In genomic region chr17:51224615-51225262, GRCh38 we compare ENCODE assay signal across 19 cellular contexts. TPM values are rescaled to one million over a fixed set of nuclear protein-coding genes. Genes with fewer than 3 reads are reported as not detected.
DNase-seq lines count a peak whose midpoint lies in the region; ATAC-seq, FAIRE-seq and TF ChIP-seq lines count a peak whose summit lies in the region.
"Had no signal": no experiment of that assay in that cellular context is flagged by ENCODE, and none has a peak within 500 bp of the region (broad histone marks: within the 10 kb centered on the region; RNA-seq: fewer than 3 reads in every experiment).

No MANE protein-coding gene starts in this region.

- no peak overlapping the region for H3K4me3 Mint-ChIP-seq in activated T-cell treated with anti-CD3 and anti-CD28 coated beads, Interleukin-2, amount 50 U/mL, for 72 hours
- H3K4me3 Mint-ChIP-seq: activated CD4-positive, alpha-beta T cell treated with anti-CD3 and anti-CD28 coated beads for 36 hours; activated naive CD4-positive, alpha-beta T cell treated with anti-CD3 and anti-CD28 coated beads for 36 hours had no signal

- peaks cover 2 to 8% of the 10 kb centered on the region in 2 donors for H3K36me3 Mint-ChIP-seq in activated T-cell treated with anti-CD3 and anti-CD28 coated beads, Interleukin-2, amount 50 U/mL, for 72 hours (ENCODE audit: insufficient read depth in 2 of 2)

- ATAC-seq in activated T-cell treated with anti-CD3 and anti-CD28 coated beads, Interleukin-2, amount 50 U/mL, for 72 hours (replicated peaks in 1 of 2) = no peak
- ATAC-seq in RWPE2 (ENCODE audit: low read depth) (no peak), pancreas (peak in 3 of 4 donors; percentile 32 to 56 (median 45)), GM18909 (IDR thresholded peaks at IDR 0.05; ENCODE audit: poor library complexity, unreplicated experiment) (no peak)
- ATAC-seq: activated CD4-positive, alpha-beta T cell treated with anti-CD3 and anti-CD28 coated beads for 36 hours had no signal

- TF ChIP-seq CTCF in RWPE2 (IDR thresholded peaks at IDR 0.05; ENCODE audit: poor library complexity, severe bottlenecking) (no peak), pancreas (IDR thresholded peaks at IDR 0.05) (no peak)

- H3K27ac ChIP-seq in RWPE2 (ENCODE audit: poor library complexity, severe bottlenecking) (peak overlapping the region; percentile 14), pancreas (peak overlapping the region in 1 of 4 donors; percentile 5)
- H3K27ac ChIP-seq: colonic mucosa, neutrophil had no signal

- H3K9me3 ChIP-seq in RWPE2 (ENCODE audit: severe bottlenecking) = no peaks in the 10 kb centered on the region
- no peaks in the 10 kb centered on the region for H3K9me3 ChIP-seq in pancreas
- H3K9me3 ChIP-seq: colonic mucosa, neutrophil, uterus had no signal

- H3K9me3 Mint-ChIP-seq in activated T-cell treated with anti-CD3 and anti-CD28 coated beads, Interleukin-2, amount 50 U/mL, for 72 hours = no peaks in the 10 kb centered on the region
- H3K9me3 Mint-ChIP-seq: activated naive CD4-positive, alpha-beta T cell treated with anti-CD3 and anti-CD28 coated beads for 36 hours had no signal

- H3K4me1 ChIP-seq in RWPE2 (ENCODE audit: insufficient read depth, poor library complexity, severe bottlenecking) = peaks cover 19% of the 10 kb centered on the region
- H3K4me1 ChIP-seq in pancreas = peaks cover 0 to 15% (median 13%) of the 10 kb centered on the region in 3 donors
- H3K4me1 ChIP-seq: colonic mucosa, uterus had no signal

- H3K27me3 ChIP-seq in RWPE2 (ENCODE audit: insufficient read depth, poor library complexity, severe bottlenecking) (no peaks in the 10 kb centered on the region), pancreas (no peaks in the 10 kb centered on the region)
- H3K27me3 ChIP-seq: colonic mucosa, neutrophil, uterus had no signal

- H3K4me3 ChIP-seq in RWPE2 (ENCODE audit: severe bottlenecking) (no peak overlapping the region), pancreas (no peak overlapping the region)
- H3K4me3 ChIP-seq: colonic mucosa, uterus had no signal

- FAIRE-seq in pancreas (lab: Jason Lieb, UNC) (no peak), frontal cortex (lab: Jason Lieb, UNC) (no peak)

- intact Hi-C loops in pancreas (cut with DNase I) = no loop called here

- H3K4me1 Mint-ChIP-seq in activated T-cell treated with anti-CD3 and anti-CD28 coated beads, Interleukin-2, amount 50 U/mL, for 72 hours (ENCODE audit: low read depth) = peaks cover 16% of the 10 kb centered on the region

- H3K27ac Mint-ChIP-seq in activated T-cell treated with anti-CD3 and anti-CD28 coated beads, Interleukin-2, amount 50 U/mL, for 72 hours = peak overlapping the region; percentile 48
- H3K27ac Mint-ChIP-seq: activated CD4-positive, alpha-beta T cell treated with anti-CD3 and anti-CD28 coated beads for 36 hours; activated naive CD4-positive, alpha-beta T cell treated with anti-CD3 and anti-CD28 coated beads for 36 hours had no signal

- peaks cover 40% of the 10 kb centered on the region for H3K36me3 ChIP-seq in RWPE2 (ENCODE audit: low read depth)
- no peaks in the 10 kb centered on the region for H3K36me3 ChIP-seq in pancreas
- H3K36me3 ChIP-seq: colonic mucosa, uterus had no signal

- no peak for DNase-seq in activated T-cell treated with anti-CD3 and anti-CD28 coated beads, Interleukin-2, amount 50 U/mL, for 72 hours
- DNase-seq in activated T-cell treated with anti-CD3 and anti-CD28 coated beads for 4 hours (no peak), RWPE2 (ENCODE audit: low spot score) (no peak), dermis blood vessel endothelial cell (peak; percentile 40), pancreas (no peak), Ammon's horn (ENCODE audit: low spot score) (no peak), frontal cortex (ENCODE audit: low spot score in 2 of 2) (no peak)
- DNase-seq: activated CD4-positive, alpha-beta T cell treated with anti-CD3 and anti-CD28 coated beads for 36 hours; activated naive CD4-positive, alpha-beta T cell treated with anti-CD3 and anti-CD28 coated beads for 36 hours; colonic mucosa; DMS79; H7; islet precursor cell; NCI-H1105 treated with DMSO at 0.1 percent for 48 hours; NCI-H510A treated with DMSO at 0.1 percent for 48 hours; SIG-M5; uterus had no signal

- 27 to 28% methylated on average over 10 of the region's 10 CpGs for WGBS in pancreas, 2 donors

- H3K27me3 Mint-ChIP-seq in activated T-cell treated with anti-CD3 and anti-CD28 coated beads, Interleukin-2, amount 50 U/mL, for 72 hours (ENCODE audit: low read depth) = no peaks in the 10 kb centered on the region
- H3K27me3 Mint-ChIP-seq: activated CD4-positive, alpha-beta T cell treated with anti-CD3 and anti-CD28 coated beads for 36 hours had no signal

RNA-seq across cellular contexts. Expression of gene MBTD1, which starts 35.1 kb away (rescaled TPM):
- total RNA-seq in activated T-cell treated with anti-CD3 and anti-CD28 coated beads, Interleukin-2, amount 50 U/mL, for 72 hours = 10 to 100 TPM; 12.0 to 13.6 TPM
- total RNA-seq in dermis blood vessel endothelial cell (15.8 and 18.9 TPM in 2 replicates), pancreas (10 to 100 TPM in 1 of 6 donors, 1 to 10 TPM in 5; 5.7 to 12.6 (median 8.1) TPM), frontal cortex (64.4 TPM)
- polyA plus RNA-seq in pancreas = 1 to 10 TPM; 5.6 to 7.7 TPM

RNA-seq across cellular contexts. Expression of gene UTP18, which starts 35.6 kb away (rescaled TPM):
- 10 to 100 TPM; 47.4 to 58.3 TPM for total RNA-seq in activated T-cell treated with anti-CD3 and anti-CD28 coated beads, Interleukin-2, amount 50 U/mL, for 72 hours
- total RNA-seq in dermis blood vessel endothelial cell (35.3 and 41.7 TPM in 2 replicates), pancreas (10 to 100 TPM in 5 of 6 donors, 1 to 10 TPM in 1; 9.9 to 18.3 (median 13.9) TPM), frontal cortex (70.5 TPM)
- 10 to 100 TPM in 1 of 2 donors, 1 to 10 TPM in 1; 8.8 to 20.8 TPM for polyA plus RNA-seq in pancreas

RNA-seq across cellular contexts. Expression of gene NME2, which starts 58.5 kb away (rescaled TPM):
- total RNA-seq in activated T-cell treated with anti-CD3 and anti-CD28 coated beads, Interleukin-2, amount 50 U/mL, for 72 hours = 100 to 1,000 TPM; 548 to 602 TPM
- total RNA-seq in dermis blood vessel endothelial cell = 537 and 883 TPM in 2 replicates
- 100 to 1,000 TPM; 137 to 315 (median 286) TPM for total RNA-seq in pancreas
- polyA plus RNA-seq in pancreas = 100 to 1,000 TPM; 263 to 371 TPM
- total RNA-seq in frontal cortex = 202 TPM

Comparison
In these comparisons a context has a peak if more than half of its experiments do, and no peak if none do; other contexts are left out.
1. ATAC-seq: peak in pancreas (3 of 4); none in activated T-cell treated with anti-CD3 and anti-CD28 coated beads, Interleukin-2, amount 50 U/mL, for 72 hours (0 of 2), RWPE2 (single experiment) and GM18909 (single experiment).